Comparison of ENCODE assay signal across 1 cellular context in genomic region chr7:7522421-7522820, GRCh38.
TF ChIP-seq lines count a peak whose summit lies in the region.

No MANE protein-coding gene starts in this region.

TF ChIP-seq in IMR-90, 13 proteins besides CTCF, POLR2A, EP300 and RAD21:
- TF ChIP-seq BHLHE40 (IDR thresholded peaks at IDR 0.05; ENCODE audit: low read depth, low read length) (no peak), RFX5 (IDR thresholded peaks at IDR 0.05; ENCODE audit: low read depth, low read length) (no peak), CEBPB (IDR thresholded peaks at IDR 0.05; ENCODE audit: low read depth, low read length) (no peak), CHD1 (IDR thresholded peaks at IDR 0.05; ENCODE audit: low read depth, low read length) (no peak), MXI1 (IDR thresholded peaks at IDR 0.05; ENCODE audit: borderline replicate concordance, low read depth, low read length) (no peak), NFE2L2 (IDR thresholded peaks at IDR 0.05; ENCODE audit: low read depth, low read length) (no peak), SMC3 (IDR thresholded peaks at IDR 0.05; ENCODE audit: low read depth, low read length) (no peak), MAFK (IDR thresholded peaks at IDR 0.05; ENCODE audit: low read depth, low read length) (no peak), USF2 (IDR thresholded peaks at IDR 0.05; ENCODE audit: low read depth, low read length) (no peak), RCOR1 (IDR thresholded peaks at IDR 0.05; ENCODE audit: insufficient replicate concordance, low read length) (no peak), FOS (IDR thresholded peaks at IDR 0.05; ENCODE audit: low read depth, low read length) (no peak), ELK1 (IDR thresholded peaks at IDR 0.05; ENCODE audit: borderline replicate concordance, low read depth, low read length) (no peak), MAZ (IDR thresholded peaks at IDR 0.05; ENCODE audit: borderline replicate concordance, low read depth, low read length) (no peak)
